ENCODE assay signal across 22 cellular contexts in the genomic region with DNA sequence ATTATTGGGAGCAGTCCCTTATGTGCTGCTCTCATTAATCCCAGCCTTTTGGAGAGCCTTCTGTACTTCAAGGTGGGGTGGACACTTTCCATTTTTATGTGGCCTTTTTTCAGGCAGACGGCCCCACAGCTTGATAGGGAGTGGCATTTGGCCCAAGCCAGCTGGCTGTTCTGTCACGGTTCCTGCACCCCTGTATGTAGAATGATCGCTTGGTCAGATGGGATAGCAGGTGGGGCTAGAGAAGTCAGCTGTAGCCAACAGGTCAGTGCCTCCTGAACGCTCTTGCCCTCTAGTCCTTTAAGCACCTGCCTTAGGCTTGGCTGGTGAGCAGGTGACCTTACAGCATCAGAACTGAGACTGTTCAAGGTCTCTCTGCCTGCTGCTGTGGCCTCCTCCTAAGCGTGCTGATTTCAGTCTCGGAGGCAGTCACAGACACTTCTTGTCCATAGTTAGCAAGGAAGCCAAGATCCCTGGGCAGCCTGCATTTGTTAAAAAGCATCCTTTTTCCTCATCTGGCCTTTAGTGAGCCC.
A peak's percentile ranks its signal among the peaks of the same experiment; 100 is the strongest.
DNase-seq lines count a peak whose midpoint lies in the region; ATAC-seq and TF ChIP-seq lines count a peak whose summit lies in the region.
"Had no signal": no experiment of that assay in that cellular context is flagged by ENCODE, and none has a peak within 500 bp of the region (broad histone marks: within the 10 kb centered on the region; RNA-seq: fewer than 3 reads in every experiment).

No MANE protein-coding gene starts in this region.

- no peak overlapping the region for H3K4me3 Mint-ChIP-seq in activated naive CD8-positive, alpha-beta T cell
- no peak overlapping the region for H3K4me3 Mint-ChIP-seq in activated naive CD8-positive, alpha-beta T cell treated with anti-CD3 and anti-CD28 coated beads, Interleukin-2, amount 50 U/mL, for 24 hours
- H3K4me3 Mint-ChIP-seq in activated CD8-positive, alpha-beta T cell treated with anti-CD3 and anti-CD28 coated beads, Interleukin-2, amount 10 ng/mL, durations not matched to agents 7 days and 5 days = no peak overlapping the region
- no peak overlapping the region for H3K4me3 Mint-ChIP-seq in naive thymus-derived CD4-positive, alpha-beta T cell
- H3K4me3 Mint-ChIP-seq: activated naive CD8-positive, alpha-beta T cell treated with anti-CD3 and anti-CD28 coated beads for 36 hours; central memory CD8-positive, alpha-beta T cell; HFFc6; T-helper 2 cell treated with Interferon-gamma antibody and Interleukin-4, amounts not matched to agents 5 μg/mL and 100 μg/mL, for 36 hours had no signal

- H3K36me3 ChIP-seq in Peyer's patch = no peaks in the 10 kb centered on the region
- peaks cover 0 to 15% (median 1%) of the 10 kb centered on the region in 4 donors for H3K36me3 ChIP-seq in upper lobe of left lung
- peaks cover 17% of the 10 kb centered on the region for H3K36me3 ChIP-seq in HAP-1 (replicated peaks)
- H3K36me3 ChIP-seq in naive thymus-derived CD4-positive, alpha-beta T cell (ENCODE audit: control insufficient read depth in 2 of 3, insufficient read depth in 3 of 3, low read length in 3 of 3) = peaks cover 0 to 5% (median 0%) of the 10 kb centered on the region in 3 experiments

- in situ Hi-C loops in HAP-1 (cut with MboI; ENCODE audit: low sequenced_read_pairs) = no loop called here

- H3K9me3 ChIP-seq in Peyer's patch = no peaks in the 10 kb centered on the region
- H3K9me3 ChIP-seq in upper lobe of left lung = no peaks in the 10 kb centered on the region
- H3K9me3 ChIP-seq in HAP-1 = no peaks in the 10 kb centered on the region
- H3K9me3 ChIP-seq in naive thymus-derived CD4-positive, alpha-beta T cell (ENCODE audit: control insufficient read depth in 2 of 3, low read length in 3 of 3) = no peaks in the 10 kb centered on the region
- H3K9me3 ChIP-seq: psoas muscle had no signal

- no peak overlapping the region for H3K4me3 ChIP-seq in Peyer's patch
- H3K4me3 ChIP-seq in upper lobe of left lung = no peak overlapping the region
- H3K4me3 ChIP-seq in HAP-1 = no peak overlapping the region
- H3K4me3 ChIP-seq in naive thymus-derived CD4-positive, alpha-beta T cell (ENCODE audit: low read length) = no peak overlapping the region
- H3K4me3 ChIP-seq: psoas muscle had no signal

- TF ChIP-seq POLR2A in Peyer's patch (IDR thresholded peaks at IDR 0.05) (no peak), upper lobe of left lung (IDR thresholded peaks at IDR 0.05) (no peak)

- intact Hi-C loops in naive thymus-derived CD4-positive, alpha-beta T cell (cut with micrococcal nuclease) = no loop called here

- H3K27ac ChIP-seq in Peyer's patch = no peak overlapping the region
- no peak overlapping the region for H3K27ac ChIP-seq in upper lobe of left lung
- H3K27ac ChIP-seq in naive thymus-derived CD4-positive, alpha-beta T cell (ENCODE audit: low read depth, low read length) = no peak overlapping the region
- H3K27ac ChIP-seq: psoas muscle, RWPE1 had no signal

- H3K27me3 Mint-ChIP-seq in activated naive CD8-positive, alpha-beta T cell = no peaks in the 10 kb centered on the region
- no peaks in the 10 kb centered on the region for H3K27me3 Mint-ChIP-seq in activated naive CD8-positive, alpha-beta T cell treated with anti-CD3 and anti-CD28 coated beads, Interleukin-2, amount 50 U/mL, for 24 hours
- no peaks in the 10 kb centered on the region for H3K27me3 Mint-ChIP-seq in activated CD8-positive, alpha-beta T cell treated with anti-CD3 and anti-CD28 coated beads, Interleukin-2, amount 10 ng/mL, durations not matched to agents 7 days and 5 days (ENCODE audit: low read depth)
- no peaks in the 10 kb centered on the region for H3K27me3 Mint-ChIP-seq in naive thymus-derived CD4-positive, alpha-beta T cell
- H3K27me3 Mint-ChIP-seq: activated naive CD8-positive, alpha-beta T cell treated with anti-CD3 and anti-CD28 coated beads for 36 hours; central memory CD8-positive, alpha-beta T cell had no signal

- H3K27me3 ChIP-seq in Peyer's patch (no peaks in the 10 kb centered on the region), upper lobe of left lung (no peaks in the 10 kb centered on the region), HAP-1 (ENCODE audit: low read depth) (no peaks in the 10 kb centered on the region)
- H3K27me3 ChIP-seq in naive thymus-derived CD4-positive, alpha-beta T cell (ENCODE audit: control insufficient read depth in 2 of 2, insufficient read depth in 2 of 2, low read length in 2 of 2) = no peaks in the 10 kb centered on the region

- no peak for ATAC-seq in activated naive CD8-positive, alpha-beta T cell treated with anti-CD3 and anti-CD28 coated beads, Interleukin-2, amount 50 U/mL, for 24 hours
- peak; percentile 17 to 28 for ATAC-seq in upper lobe of left lung (ENCODE audit: low FRiP score in 2 of 2)
- no peak for ATAC-seq in activated CD8-positive, alpha-beta T cell treated with anti-CD3 and anti-CD28 coated beads, Interleukin-2, amount 10 ng/mL, durations not matched to agents 7 days and 5 days
- ATAC-seq in naive thymus-derived CD4-positive, alpha-beta T cell = no peak
- ATAC-seq: psoas muscle had no signal

- POLR2A ChIA-PET in activated CD8-positive, alpha-beta T cell treated with anti-CD3 and anti-CD28 coated beads, Interleukin-2, amount 10 ng/mL, durations not matched to agents 7 days and 5 days (lab: Charles Lee) = no interaction called here
- POLR2A ChIA-PET in naive thymus-derived CD4-positive, alpha-beta T cell (lab: Charles Lee) = no interaction called here

- WGBS in upper lobe of left lung, 2 donors = 91 to 97% methylated on average over 6 of the region's 6 CpGs

- peak overlapping the region; percentile 25 for H3K27ac Mint-ChIP-seq in activated naive CD8-positive, alpha-beta T cell
- H3K27ac Mint-ChIP-seq in activated naive CD8-positive, alpha-beta T cell treated with anti-CD3 and anti-CD28 coated beads, Interleukin-2, amount 50 U/mL, for 24 hours = no peak overlapping the region
- no peak overlapping the region for H3K27ac Mint-ChIP-seq in activated CD8-positive, alpha-beta T cell treated with anti-CD3 and anti-CD28 coated beads, Interleukin-2, amount 10 ng/mL, durations not matched to agents 7 days and 5 days
- H3K27ac Mint-ChIP-seq in naive thymus-derived CD4-positive, alpha-beta T cell = no peak overlapping the region
- H3K27ac Mint-ChIP-seq: activated naive CD8-positive, alpha-beta T cell treated with anti-CD3 and anti-CD28 coated beads for 36 hours; HFFc6; T-helper 2 cell treated with Interferon-gamma antibody and Interleukin-4, amounts not matched to agents 5 μg/mL and 100 μg/mL, for 36 hours had no signal

- CTCF ChIA-PET in activated CD8-positive, alpha-beta T cell treated with anti-CD3 and anti-CD28 coated beads, Interleukin-2, amount 10 ng/mL, durations not matched to agents 7 days and 5 days (lab: Charles Lee) = no interaction called here
- CTCF ChIA-PET in naive thymus-derived CD4-positive, alpha-beta T cell (lab: Charles Lee) = no interaction called here

- no peak for TF ChIP-seq EP300 in upper lobe of left lung (IDR thresholded peaks at IDR 0.05)

- TF ChIP-seq CTCF in Peyer's patch (IDR thresholded peaks at IDR 0.05) (no peak), upper lobe of left lung (IDR thresholded peaks at IDR 0.05) (no peak)

- H3K36me3 Mint-ChIP-seq in activated naive CD8-positive, alpha-beta T cell = peaks cover 26% of the 10 kb centered on the region
- peaks cover 23% of the 10 kb centered on the region for H3K36me3 Mint-ChIP-seq in activated naive CD8-positive, alpha-beta T cell treated with anti-CD3 and anti-CD28 coated beads, Interleukin-2, amount 50 U/mL, for 24 hours (ENCODE audit: low read depth)
- peaks cover 18% of the 10 kb centered on the region for H3K36me3 Mint-ChIP-seq in activated CD8-positive, alpha-beta T cell treated with anti-CD3 and anti-CD28 coated beads, Interleukin-2, amount 10 ng/mL, durations not matched to agents 7 days and 5 days (ENCODE audit: low read depth)
- H3K36me3 Mint-ChIP-seq in naive thymus-derived CD4-positive, alpha-beta T cell = peaks cover 0 to 47% (median 27%) of the 10 kb centered on the region in 5 donors

- H3K4me1 ChIP-seq in Peyer's patch = no peaks in the 10 kb centered on the region
- H3K4me1 ChIP-seq in upper lobe of left lung = no peaks in the 10 kb centered on the region
- peaks cover 8% of the 10 kb centered on the region for H3K4me1 ChIP-seq in HAP-1
- H3K4me1 ChIP-seq in naive thymus-derived CD4-positive, alpha-beta T cell (ENCODE audit: control insufficient read depth in 2 of 2, insufficient read depth in 2 of 2, low read length in 2 of 2) = no peaks in the 10 kb centered on the region

- DNase-seq in activated naive CD8-positive, alpha-beta T cell treated with anti-CD3 and anti-CD28 coated beads, Interleukin-2, amount 50 U/mL, for 24 hours = no peak
- DNase-seq in Peyer's patch = peak in 2 of 3 donors; percentile 23 to 47
- DNase-seq in cerebellar nuclear complex (lab: John Stamatoyannopoulos, UW) = peak; percentile 55 to 88
- DNase-seq in upper lobe of left lung = no peak
- no peak for DNase-seq in HAP-1 (ENCODE audit: low spot score in 2 of 2)
- DNase-seq in activated CD8-positive, alpha-beta T cell treated with anti-CD3 and anti-CD28 coated beads, Interleukin-2, amount 10 ng/mL, durations not matched to agents 7 days and 5 days = no peak
- DNase-seq in naive thymus-derived CD4-positive, alpha-beta T cell = no peak
- DNase-seq: activated CD4-positive, alpha-beta T cell treated with anti-CD3 and anti-CD28 coated beads, Interleukin-2, amount 50 U/mL, for 4 hours; activated CD8-positive, alpha-beta memory T cell treated with anti-CD3 and anti-CD28 coated beads, Interleukin-2, amount 50 U/mL, for 4 hours; activated naive CD8-positive, alpha-beta T cell treated with anti-CD3 and anti-CD28 coated beads for 36 hours; AML-193; COR-L47; EL; HFFc6; mesendoderm; NCI-H1417 treated with DMSO at 0.1 percent for 48 hours; psoas muscle; stimulated activated CD4-positive, alpha-beta T cell treated with anti-CD3 and anti-CD28 coated beads, Interleukin-1b, Interleukin-23, amount 100 ng/mL, for 48 hours had no signal

- H3K4me1 Mint-ChIP-seq in activated naive CD8-positive, alpha-beta T cell (ENCODE audit: low read depth) = no peaks in the 10 kb centered on the region
- peaks cover 2% of the 10 kb centered on the region for H3K4me1 Mint-ChIP-seq in activated naive CD8-positive, alpha-beta T cell treated with anti-CD3 and anti-CD28 coated beads, Interleukin-2, amount 50 U/mL, for 24 hours
- no peaks in the 10 kb centered on the region for H3K4me1 Mint-ChIP-seq in activated CD8-positive, alpha-beta T cell treated with anti-CD3 and anti-CD28 coated beads, Interleukin-2, amount 10 ng/mL, durations not matched to agents 7 days and 5 days (ENCODE audit: low read depth)
- peaks cover 0 to 16% (median 3%) of the 10 kb centered on the region in 7 donors for H3K4me1 Mint-ChIP-seq in naive thymus-derived CD4-positive, alpha-beta T cell

- H3K9me3 Mint-ChIP-seq in activated naive CD8-positive, alpha-beta T cell (ENCODE audit: low read depth) = no peaks in the 10 kb centered on the region
- no peaks in the 10 kb centered on the region for H3K9me3 Mint-ChIP-seq in activated naive CD8-positive, alpha-beta T cell treated with anti-CD3 and anti-CD28 coated beads, Interleukin-2, amount 50 U/mL, for 24 hours
- H3K9me3 Mint-ChIP-seq in activated CD8-positive, alpha-beta T cell treated with anti-CD3 and anti-CD28 coated beads, Interleukin-2, amount 10 ng/mL, durations not matched to agents 7 days and 5 days (ENCODE audit: insufficient read depth) = no peaks in the 10 kb centered on the region
- H3K9me3 Mint-ChIP-seq in naive thymus-derived CD4-positive, alpha-beta T cell = no peaks in the 10 kb centered on the region
- H3K9me3 Mint-ChIP-seq: activated naive CD8-positive, alpha-beta T cell treated with anti-CD3 and anti-CD28 coated beads for 36 hours; central memory CD8-positive, alpha-beta T cell; HFFc6; T-helper 2 cell treated with Interferon-gamma antibody and Interleukin-4, amounts not matched to agents 5 μg/mL and 100 μg/mL, for 36 hours had no signal

Comparison
In these comparisons a context has a peak if more than half of its experiments do, and no peak if none do; other contexts are left out.
1. ATAC-seq: peak in upper lobe of left lung (2 of 2); none in activated naive CD8-positive, alpha-beta T cell treated with anti-CD3 and anti-CD28 coated beads, Interleukin-2, amount 50 U/mL, for 24 hours (single experiment), activated CD8-positive, alpha-beta T cell treated with anti-CD3 and anti-CD28 coated beads, Interleukin-2, amount 10 ng/mL, durations not matched to agents 7 days and 5 days (single experiment) and naive thymus-derived CD4-positive, alpha-beta T cell (single experiment).
2. DNase-seq: peak in Peyer's patch (2 of 3) and cerebellar nuclear complex (2 of 2); none in activated naive CD8-positive, alpha-beta T cell treated with anti-CD3 and anti-CD28 coated beads, Interleukin-2, amount 50 U/mL, for 24 hours (single experiment), upper lobe of left lung (0 of 2), HAP-1 (0 of 2), activated CD8-positive, alpha-beta T cell treated with anti-CD3 and anti-CD28 coated beads, Interleukin-2, amount 10 ng/mL, durations not matched to agents 7 days and 5 days (single experiment) and naive thymus-derived CD4-positive, alpha-beta T cell (0 of 9).